Comparison of ENCODE assay signal across 1 cellular context in the genomic region with DNA sequence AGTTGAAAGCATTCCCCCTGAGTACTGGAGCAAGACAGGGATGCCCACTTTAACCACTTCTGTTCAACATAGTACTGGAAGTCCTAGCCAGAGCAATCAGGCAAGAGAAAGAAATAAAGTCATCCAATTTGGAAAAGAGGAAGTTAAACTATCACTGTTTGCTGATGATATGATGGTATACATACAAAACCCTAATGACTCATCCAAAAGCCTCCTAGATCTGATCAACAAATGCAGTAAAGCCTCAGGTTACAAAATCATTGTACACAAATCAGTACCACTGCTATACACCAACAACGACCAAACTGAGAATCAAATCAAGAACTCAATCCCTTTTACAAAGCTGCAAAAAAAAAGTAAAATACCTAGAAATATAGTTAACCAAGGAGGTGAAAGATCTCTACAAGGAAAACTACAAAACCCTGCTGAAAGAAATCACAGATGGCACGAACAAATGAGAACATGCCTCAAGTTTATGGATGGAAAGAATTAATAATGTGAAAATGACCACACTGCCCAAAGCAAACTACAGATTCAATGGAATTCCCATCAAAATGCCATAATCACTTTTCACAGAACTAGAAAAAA.
TF ChIP-seq lines count a peak whose summit lies in the region.

No MANE protein-coding gene starts in this region.

TF ChIP-seq in GM23338, 12 proteins besides CTCF, POLR2A, EP300 and RAD21:
- TF ChIP-seq NANOG (IDR thresholded peaks at IDR 0.05; ENCODE audit: borderline replicate concordance) (no peak), POLR2AphosphoS5 (IDR thresholded peaks at IDR 0.05; ENCODE audit: low read depth) (no peak), EZH2 (IDR thresholded peaks at IDR 0.05; ENCODE audit: low read depth, unreplicated experiment) (no peak), CREB1 (CRISPR knock-in tag; IDR thresholded peaks at IDR 0.05; ENCODE audit: low read depth) (no peak), ZNF114 (CRISPR knock-in tag; IDR thresholded peaks at IDR 0.05) (no peak), ZNF331 (CRISPR knock-in tag; IDR thresholded peaks at IDR 0.05; ENCODE audit: low read depth) (no peak), JUNB (IDR thresholded peaks at IDR 0.05; ENCODE audit: unreplicated experiment) (no peak)
- TF ChIP-seq, protein P1, sequence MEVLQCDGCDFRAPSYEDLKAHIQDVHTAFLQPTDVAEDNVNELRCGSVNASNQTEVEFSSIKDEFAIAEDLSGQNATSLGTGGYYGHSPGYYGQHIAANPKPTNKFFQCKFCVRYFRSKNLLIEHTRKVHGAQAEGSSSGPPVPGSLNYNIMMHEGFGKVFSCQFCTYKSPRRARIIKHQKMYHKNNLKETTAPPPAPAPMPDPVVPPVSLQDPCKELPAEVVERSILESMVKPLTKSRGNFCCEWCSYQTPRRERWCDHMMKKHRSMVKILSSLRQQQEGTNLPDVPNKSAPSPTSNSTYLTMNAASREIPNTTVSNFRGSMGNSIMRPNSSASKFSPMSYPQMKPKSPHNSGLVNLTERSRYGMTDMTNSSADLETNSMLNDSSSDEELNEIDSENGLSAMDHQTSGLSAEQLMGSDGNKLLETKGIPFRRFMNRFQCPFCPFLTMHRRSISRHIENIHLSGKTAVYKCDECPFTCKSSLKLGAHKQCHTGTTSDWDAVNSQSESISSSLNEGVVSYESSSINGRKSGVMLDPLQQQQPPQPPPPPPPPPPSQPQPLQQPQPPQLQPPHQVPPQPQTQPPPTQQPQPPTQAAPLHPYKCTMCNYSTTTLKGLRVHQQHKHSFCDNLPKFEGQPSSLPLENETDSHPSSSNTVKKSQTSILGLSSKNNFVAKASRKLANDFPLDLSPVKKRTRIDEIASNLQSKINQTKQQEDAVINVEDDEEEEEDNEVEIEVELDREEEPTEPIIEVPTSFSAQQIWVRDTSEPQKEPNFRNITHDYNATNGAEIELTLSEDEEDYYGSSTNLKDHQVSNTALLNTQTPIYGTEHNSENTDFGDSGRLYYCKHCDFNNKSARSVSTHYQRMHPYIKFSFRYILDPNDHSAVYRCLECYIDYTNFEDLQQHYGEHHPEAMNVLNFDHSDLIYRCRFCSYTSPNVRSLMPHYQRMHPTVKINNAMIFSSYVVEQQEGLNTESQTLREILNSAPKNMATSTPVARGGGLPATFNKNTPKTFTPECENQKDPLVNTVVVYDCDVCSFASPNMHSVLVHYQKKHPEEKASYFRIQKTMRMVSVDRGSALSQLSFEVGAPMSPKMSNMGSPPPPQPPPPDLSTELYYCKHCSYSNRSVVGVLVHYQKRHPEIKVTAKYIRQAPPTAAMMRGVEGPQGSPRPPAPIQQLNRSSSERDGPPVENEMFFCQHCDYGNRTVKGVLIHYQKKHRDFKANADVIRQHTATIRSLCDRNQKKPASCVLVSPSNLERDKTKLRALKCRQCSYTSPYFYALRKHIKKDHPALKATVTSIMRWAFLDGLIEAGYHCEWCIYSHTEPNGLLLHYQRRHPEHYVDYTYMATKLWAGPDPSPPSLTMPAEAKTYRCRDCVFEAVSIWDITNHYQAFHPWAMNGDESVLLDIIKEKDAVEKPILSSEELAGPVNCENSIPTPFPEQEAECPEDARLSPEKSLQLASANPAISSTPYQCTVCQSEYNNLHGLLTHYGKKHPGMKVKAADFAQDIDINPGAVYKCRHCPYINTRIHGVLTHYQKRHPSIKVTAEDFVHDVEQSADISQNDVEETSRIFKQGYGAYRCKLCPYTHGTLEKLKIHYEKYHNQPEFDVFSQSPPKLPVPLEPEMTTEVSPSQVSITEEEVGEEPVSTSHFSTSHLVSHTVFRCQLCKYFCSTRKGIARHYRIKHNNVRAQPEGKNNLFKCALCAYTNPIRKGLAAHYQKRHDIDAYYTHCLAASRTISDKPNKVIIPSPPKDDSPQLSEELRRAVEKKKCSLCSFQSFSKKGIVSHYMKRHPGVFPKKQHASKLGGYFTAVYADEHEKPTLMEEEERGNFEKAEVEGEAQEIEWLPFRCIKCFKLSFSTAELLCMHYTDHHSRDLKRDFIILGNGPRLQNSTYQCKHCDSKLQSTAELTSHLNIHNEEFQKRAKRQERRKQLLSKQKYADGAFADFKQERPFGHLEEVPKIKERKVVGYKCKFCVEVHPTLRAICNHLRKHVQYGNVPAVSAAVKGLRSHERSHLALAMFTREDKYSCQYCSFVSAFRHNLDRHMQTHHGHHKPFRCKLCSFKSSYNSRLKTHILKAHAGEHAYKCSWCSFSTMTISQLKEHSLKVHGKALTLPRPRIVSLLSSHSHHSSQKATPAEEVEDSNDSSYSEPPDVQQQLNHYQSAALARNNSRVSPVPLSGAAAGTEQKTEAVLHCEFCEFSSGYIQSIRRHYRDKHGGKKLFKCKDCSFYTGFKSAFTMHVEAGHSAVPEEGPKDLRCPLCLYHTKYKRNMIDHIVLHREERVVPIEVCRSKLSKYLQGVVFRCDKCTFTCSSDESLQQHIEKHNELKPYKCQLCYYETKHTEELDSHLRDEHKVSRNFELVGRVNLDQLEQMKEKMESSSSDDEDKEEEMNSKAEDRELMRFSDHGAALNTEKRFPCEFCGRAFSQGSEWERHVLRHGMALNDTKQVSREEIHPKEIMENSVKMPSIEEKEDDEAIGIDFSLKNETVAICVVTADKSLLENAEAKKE (CRISPR knock-in tag; IDR thresholded peaks at IDR 0.05), result no peak
- TF ChIP-seq, protein P2, sequence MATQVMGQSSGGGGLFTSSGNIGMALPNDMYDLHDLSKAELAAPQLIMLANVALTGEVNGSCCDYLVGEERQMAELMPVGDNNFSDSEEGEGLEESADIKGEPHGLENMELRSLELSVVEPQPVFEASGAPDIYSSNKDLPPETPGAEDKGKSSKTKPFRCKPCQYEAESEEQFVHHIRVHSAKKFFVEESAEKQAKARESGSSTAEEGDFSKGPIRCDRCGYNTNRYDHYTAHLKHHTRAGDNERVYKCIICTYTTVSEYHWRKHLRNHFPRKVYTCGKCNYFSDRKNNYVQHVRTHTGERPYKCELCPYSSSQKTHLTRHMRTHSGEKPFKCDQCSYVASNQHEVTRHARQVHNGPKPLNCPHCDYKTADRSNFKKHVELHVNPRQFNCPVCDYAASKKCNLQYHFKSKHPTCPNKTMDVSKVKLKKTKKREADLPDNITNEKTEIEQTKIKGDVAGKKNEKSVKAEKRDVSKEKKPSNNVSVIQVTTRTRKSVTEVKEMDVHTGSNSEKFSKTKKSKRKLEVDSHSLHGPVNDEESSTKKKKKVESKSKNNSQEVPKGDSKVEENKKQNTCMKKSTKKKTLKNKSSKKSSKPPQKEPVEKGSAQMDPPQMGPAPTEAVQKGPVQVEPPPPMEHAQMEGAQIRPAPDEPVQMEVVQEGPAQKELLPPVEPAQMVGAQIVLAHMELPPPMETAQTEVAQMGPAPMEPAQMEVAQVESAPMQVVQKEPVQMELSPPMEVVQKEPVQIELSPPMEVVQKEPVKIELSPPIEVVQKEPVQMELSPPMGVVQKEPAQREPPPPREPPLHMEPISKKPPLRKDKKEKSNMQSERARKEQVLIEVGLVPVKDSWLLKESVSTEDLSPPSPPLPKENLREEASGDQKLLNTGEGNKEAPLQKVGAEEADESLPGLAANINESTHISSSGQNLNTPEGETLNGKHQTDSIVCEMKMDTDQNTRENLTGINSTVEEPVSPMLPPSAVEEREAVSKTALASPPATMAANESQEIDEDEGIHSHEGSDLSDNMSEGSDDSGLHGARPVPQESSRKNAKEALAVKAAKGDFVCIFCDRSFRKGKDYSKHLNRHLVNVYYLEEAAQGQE (IDR thresholded peaks at IDR 0.05; ENCODE audit: unreplicated experiment), result no peak
TF ChIP-seq in GM23338: peak in this region for 0.
